In the genomic region with DNA sequence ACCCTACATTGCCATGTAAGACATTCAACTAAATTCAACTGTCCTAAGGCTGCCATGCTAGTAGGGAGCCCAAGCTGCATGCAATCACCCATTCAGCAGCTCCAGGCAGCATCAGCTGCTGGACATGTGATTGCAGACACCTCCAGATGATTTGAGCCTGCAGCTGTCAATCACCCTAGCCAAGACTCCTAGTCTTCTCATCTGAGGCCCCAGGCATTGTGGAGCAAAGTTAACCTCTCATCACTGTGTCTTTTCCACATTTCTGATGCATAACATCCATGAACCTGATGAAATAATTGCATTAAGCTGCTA, we compare ENCODE assay signal across 1 cellular context.
A peak's percentile ranks its signal among the peaks of the same experiment; 100 is the strongest.
TF ChIP-seq lines count a peak whose summit lies in the region.

No MANE protein-coding gene starts in this region.

TF ChIP-seq in K562, 482 proteins besides CTCF, POLR2A, EP300 and RAD21 (continued from another document):
- TF ChIP-seq, protein P1, sequence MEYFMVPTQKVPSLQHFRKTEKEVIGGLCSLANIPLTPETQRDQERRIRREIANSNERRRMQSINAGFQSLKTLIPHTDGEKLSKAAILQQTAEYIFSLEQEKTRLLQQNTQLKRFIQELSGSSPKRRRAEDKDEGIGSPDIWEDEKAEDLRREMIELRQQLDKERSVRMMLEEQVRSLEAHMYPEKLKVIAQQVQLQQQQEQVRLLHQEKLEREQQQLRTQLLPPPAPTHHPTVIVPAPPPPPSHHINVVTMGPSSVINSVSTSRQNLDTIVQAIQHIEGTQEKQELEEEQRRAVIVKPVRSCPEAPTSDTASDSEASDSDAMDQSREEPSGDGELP (CRISPR knock-in tag; IDR thresholded peaks at IDR 0.05; ENCODE audit: borderline replicate concordance) = peak; percentile 74
- peak in 1 of 3 experiments; percentile 78 for TF ChIP-seq YY1 (IDR thresholded peaks at IDR 0.05; ENCODE audit: borderline replicate concordance in 1 of 3, control insufficient read depth in 1 of 3, extremely low read depth in 1 of 3, insufficient read depth in 3 of 3, insufficient read length in 1 of 3, insufficient replicate concordance in 2 of 3, low read depth in 1 of 3, low read length in 2 of 3)
